ENCODE assay signal across 11 cellular contexts in genomic region chr3:138694287-138695007, GRCh38.
DNase-seq lines count a peak whose midpoint lies in the region; FAIRE-seq and TF ChIP-seq lines count a peak whose summit lies in the region.
"Had no signal": no experiment of that assay in that cellular context is flagged by ENCODE, and none has a peak within 500 bp of the region (broad histone marks: within the 10 kb centered on the region; RNA-seq: fewer than 3 reads in every experiment).

No MANE protein-coding gene starts in this region.

- intact Hi-C loops in kidney (cut with DNase I): no loop called here

- no peak overlapping the region for H2BK15ac ChIP-seq in mesenchymal stem cell (ENCODE audit: low read depth, poor library complexity, severe bottlenecking)

- no peak for TF ChIP-seq CTCF in brain microvascular endothelial cell (IDR thresholded peaks at IDR 0.05; ENCODE audit: low read depth, low read length, missing control alignments)
- TF ChIP-seq CTCF in kidney (IDR thresholded peaks at IDR 0.05; ENCODE audit: borderline replicate concordance, extremely low read depth, insufficient read depth): no peak
- no peak for TF ChIP-seq CTCF in endothelial cell (IDR thresholded peaks at IDR 0.05; ENCODE audit: unreplicated experiment)

- peaks cover 6% of the 10 kb centered on the region for H3K36me3 Mint-ChIP-seq in endothelial cell (ENCODE audit: low read depth, unreplicated experiment)

- peak overlapping the region in 1 of 2 experiments; percentile 11 for H3K18ac ChIP-seq in mesenchymal stem cell (ENCODE audit: low read depth in 1 of 2, low read length in 2 of 2)

- H2AFZ ChIP-seq in mesenchymal stem cell (ENCODE audit: low read depth, low read length): no peak overlapping the region

- H2BK120ac ChIP-seq in mesenchymal stem cell (ENCODE audit: low read depth, low read length): no peak overlapping the region

- no peak overlapping the region for H3K23ac ChIP-seq in mesenchymal stem cell (ENCODE audit: low read length in 2 of 2)

- no peak overlapping the region for H2BK12ac ChIP-seq in mesenchymal stem cell (ENCODE audit: low read length in 2 of 2)

- H3K4ac ChIP-seq in mesenchymal stem cell (ENCODE audit: low read depth in 1 of 2, low read length in 2 of 2): no peak overlapping the region

- no peak overlapping the region for H3K4me3 Mint-ChIP-seq in endothelial cell (ENCODE audit: unreplicated experiment)
- H3K4me3 Mint-ChIP-seq: activated naive CD8-positive, alpha-beta T cell treated with anti-CD3 and anti-CD28 coated beads, Interleukin-2, amount 50 U/mL, for 24 hours had no signal

- peak; percentile 66 for DNase-seq in AG08396 (ENCODE audit: low spot score)
- DNase-seq in HT1080 (ENCODE audit: low read depth): peak; percentile 99
- DNase-seq in brain microvascular endothelial cell: peak; percentile 92
- DNase-seq in mesenchymal stem cell: peak; percentile 88
- no peak for DNase-seq in kidney
- DNase-seq in endothelial cell (ENCODE audit: low spot score): no peak
- DNase-seq in hypothalamus (lab: John Stamatoyannopoulos, UW): no peak
- no peak for DNase-seq in NCI-H2107 treated with DMSO at 0.1 percent for 48 hours (lab: John Stamatoyannopoulos, UW; ENCODE audit: unreplicated experiment)
- DNase-seq: activated CD4-positive, alpha-beta T cell treated with anti-CD3 and anti-CD28 coated beads for 1 hour; activated naive CD8-positive, alpha-beta T cell treated with anti-CD3 and anti-CD28 coated beads, Interleukin-2, amount 50 U/mL, for 24 hours; right lobe of liver had no signal

- no peak overlapping the region for H3K4me3 ChIP-seq in brain microvascular endothelial cell (ENCODE audit: low read depth, low read length)
- peak overlapping the region in 1 of 2 experiments; percentile 14 for H3K4me3 ChIP-seq in mesenchymal stem cell (ENCODE audit: insufficient read depth in 1 of 2, low read depth in 1 of 2, low read length in 2 of 2)
- no peak overlapping the region for H3K4me3 ChIP-seq in kidney (ENCODE audit: low read length in 2 of 2)
- H3K4me3 ChIP-seq: right lobe of liver had no signal

- no peak overlapping the region for H4K91ac ChIP-seq in mesenchymal stem cell (ENCODE audit: low read length)

- peak overlapping the region; percentile 67 for H2BK5ac ChIP-seq in mesenchymal stem cell (ENCODE audit: low read depth, low read length, poor library complexity, severe bottlenecking)

- no peaks in the 10 kb centered on the region for H3K4me1 Mint-ChIP-seq in endothelial cell (ENCODE audit: unreplicated experiment)

- no peak overlapping the region for H4K8ac ChIP-seq in mesenchymal stem cell (ENCODE audit: low read length)

- peak overlapping the region; percentile 41 for H3K27ac ChIP-seq in brain microvascular endothelial cell
- peak overlapping the region; percentile 89 for H3K27ac ChIP-seq in mesenchymal stem cell (ENCODE audit: low read length, poor library complexity, severe bottlenecking)
- H3K27ac ChIP-seq in kidney (ENCODE audit: low read depth in 2 of 2, low read length in 2 of 2): no peak overlapping the region
- H3K27ac ChIP-seq: right lobe of liver had no signal

- H3K9me3 ChIP-seq in mesenchymal stem cell (ENCODE audit: control insufficient read depth, low read length) (no peaks in the 10 kb centered on the region), kidney (ENCODE audit: control insufficient read depth in 1 of 2, low read length in 2 of 2) (no peaks in the 10 kb centered on the region)
- H3K9me3 ChIP-seq: right lobe of liver had no signal

- H3K9ac ChIP-seq in mesenchymal stem cell (ENCODE audit: low read length): peak overlapping the region; percentile 71
- H3K9ac ChIP-seq in kidney (ENCODE audit: low read length in 2 of 2): no peak overlapping the region

- H3K14ac ChIP-seq in mesenchymal stem cell (ENCODE audit: low read length in 2 of 2): no peak overlapping the region

- H2AK5ac ChIP-seq in mesenchymal stem cell (ENCODE audit: low read length, severe bottlenecking): no peak overlapping the region

- H3K36me3 ChIP-seq in brain microvascular endothelial cell (replicated peaks) (no peaks in the 10 kb centered on the region), mesenchymal stem cell (ENCODE audit: control insufficient read depth in 1 of 2, insufficient read depth in 2 of 2, low read depth in 1 of 2, low read length in 2 of 2) (peaks cover 5 to 8% of the 10 kb centered on the region in 2 experiments), kidney (ENCODE audit: control insufficient read depth in 1 of 2, insufficient read depth in 2 of 2, low read length in 2 of 2) (peaks cover 2 to 9% of the 10 kb centered on the region in 2 donors)

- H3K4me2 ChIP-seq in mesenchymal stem cell (ENCODE audit: low read length, poor library complexity, severe bottlenecking): peak overlapping the region; percentile 34

- in situ Hi-C loops in brain microvascular endothelial cell (cut with HindIII; ENCODE audit: low pct_ligation_motif_present, low sequenced_read_pairs): loop anchor here (25.0 kb wide), 1 partner anchor 218 kb away; no protein-coding TSS in a partner anchor

- no peaks in the 10 kb centered on the region for H3K9me3 Mint-ChIP-seq in endothelial cell (ENCODE audit: unreplicated experiment)
- H3K9me3 Mint-ChIP-seq: activated naive CD8-positive, alpha-beta T cell treated with anti-CD3 and anti-CD28 coated beads, Interleukin-2, amount 50 U/mL, for 24 hours had no signal

- 17% methylated on average over 7 of the region's 8 CpGs for WGBS in mesenchymal stem cell

- no peak overlapping the region for H3K27ac Mint-ChIP-seq in endothelial cell (ENCODE audit: unreplicated experiment)
- H3K27ac Mint-ChIP-seq: activated naive CD8-positive, alpha-beta T cell treated with anti-CD3 and anti-CD28 coated beads, Interleukin-2, amount 50 U/mL, for 24 hours had no signal

- H3K27me3 ChIP-seq in brain microvascular endothelial cell (replicated peaks) (no peaks in the 10 kb centered on the region), mesenchymal stem cell (ENCODE audit: control insufficient read depth in 1 of 2, insufficient read depth in 1 of 2, low read length in 2 of 2) (no peaks in the 10 kb centered on the region)
- H3K27me3 ChIP-seq: right lobe of liver had no signal

- H3K27me3 Mint-ChIP-seq in endothelial cell (ENCODE audit: unreplicated experiment): no peaks in the 10 kb centered on the region
- H3K27me3 Mint-ChIP-seq: activated naive CD8-positive, alpha-beta T cell treated with anti-CD3 and anti-CD28 coated beads, Interleukin-2, amount 50 U/mL, for 24 hours had no signal

- H3K4me1 ChIP-seq in mesenchymal stem cell (ENCODE audit: control insufficient read depth, insufficient read depth, low read depth, low read length) (peaks cover 4% of the 10 kb centered on the region), kidney (ENCODE audit: control insufficient read depth in 1 of 2, insufficient read depth in 1 of 2, low read depth in 1 of 2, low read length in 2 of 2) (no peaks in the 10 kb centered on the region)
- H3K4me1 ChIP-seq: right lobe of liver had no signal

- no peak for FAIRE-seq in kidney (lab: Jason Lieb, UNC)

- peaks cover 7% of the 10 kb centered on the region for H3K79me1 ChIP-seq in mesenchymal stem cell (replicated peaks; ENCODE audit: low read length, poor library complexity, severe bottlenecking)

Comparison
In these comparisons a context has a peak if more than half of its experiments do, and no peak if none do; other contexts are left out.
1. DNase-seq: peak in AG08396 (single experiment), HT1080 (single experiment), brain microvascular endothelial cell (single experiment) and mesenchymal stem cell (single experiment); none in kidney (single experiment), endothelial cell (single experiment), hypothalamus (0 of 51) and NCI-H2107 treated with DMSO at 0.1 percent for 48 hours (single experiment).
2. H3K27ac ChIP-seq: peak in brain microvascular endothelial cell (single experiment) and mesenchymal stem cell (single experiment); none in kidney (0 of 2).